In genomic region chr19:32230441-32230840, GRCh38 we compare ENCODE assay signal across 21 cellular contexts.
"Had no signal": no experiment of that assay in that cellular context is flagged by ENCODE, and none has a peak within 500 bp of the region (broad histone marks: within the 10 kb centered on the region; RNA-seq: fewer than 3 reads in every experiment).

No MANE protein-coding gene starts in this region.

- ATAC-seq: effector memory CD8-positive, alpha-beta T cell; esophagus mucosa; foreskin keratinocyte; gastrocnemius medialis; heart right ventricle; left colon; left lobe of liver; left ventricle myocardium superior; lower lobe of right lung had no signal

- H3K4me1 Mint-ChIP-seq: endodermal cell had no signal

- H3K27ac ChIP-seq: epithelial cell of prostate, foreskin keratinocyte, gastrocnemius medialis, heart right ventricle, lower lobe of right lung had no signal

- H3K4me1 ChIP-seq: foreskin keratinocyte, gastrocnemius medialis, heart right ventricle, lower lobe of right lung had no signal

- H3K27me3 ChIP-seq: gastrocnemius medialis had no signal

- H3K27ac Mint-ChIP-seq: dendritic cell treated with granulocyte-macrophage colony-stimulating factor and Interleukin-4, amounts not matched to agents 40 ng/mL and 50 ng/mL, for 4 days; effector memory CD8-positive, alpha-beta T cell; endodermal cell had no signal

- H3K4me3 ChIP-seq: gastrocnemius medialis, heart right ventricle, lower lobe of right lung had no signal

- H3K9me3 Mint-ChIP-seq: dendritic cell treated with granulocyte-macrophage colony-stimulating factor and Interleukin-4, amounts not matched to agents 40 ng/mL and 50 ng/mL, for 4 days; effector memory CD8-positive, alpha-beta T cell; endodermal cell had no signal

- H3K4me3 Mint-ChIP-seq: dendritic cell treated with granulocyte-macrophage colony-stimulating factor and Interleukin-4, amounts not matched to agents 40 ng/mL and 50 ng/mL, for 4 days; effector memory CD8-positive, alpha-beta T cell; endodermal cell had no signal

- H3K9me3 ChIP-seq: gastrocnemius medialis, heart right ventricle, lower lobe of right lung had no signal

- DNase-seq: cortex of kidney; effector CD8-positive, alpha-beta T cell; effector memory CD8-positive, alpha-beta T cell; endodermal cell; erythroblast; foreskin keratinocyte; gastrocnemius medialis; glutamatergic neuron; heart right ventricle; hippocampal formation; kidney; kidney glomerular epithelial cell; left colon; left ventricle myocardium superior; lower lobe of right lung; mesenchymal stem cell; midbrain had no signal

- H3K36me3 ChIP-seq: gastrocnemius medialis, heart right ventricle, lower lobe of right lung had no signal
